Comparison of ENCODE assay signal across 16 cellular contexts in genomic region chr3:14290631-14291385, GRCh38.
DNase-seq lines count a peak whose midpoint lies in the region; ATAC-seq and TF ChIP-seq lines count a peak whose summit lies in the region.
"Had no signal": no experiment of that assay in that cellular context is flagged by ENCODE, and none has a peak within 500 bp of the region (broad histone marks: within the 10 kb centered on the region; RNA-seq: fewer than 3 reads in every experiment).

No MANE protein-coding gene starts in this region.

- H3K9me2 ChIP-seq in GM23338 (ENCODE audit: insufficient read depth): 0 out of 2 replicates have a peak, but pooled peaks cover 3% of the 10 kb centered on the region

- H3K9me3 Mint-ChIP-seq in GM23338: no peaks in the 10 kb centered on the region; the same call in 2 of the 3 replicates
- peaks cover 8% of the 10 kb centered on the region for H3K9me3 Mint-ChIP-seq in glutamatergic neuron (ENCODE audit: unreplicated experiment)
- H3K9me3 Mint-ChIP-seq: activated naive CD4-positive, alpha-beta T cell treated with anti-CD3 and anti-CD28 coated beads, Interleukin-2, amount 50 U/mL, for 24 hours had no signal

- H3F3A ChIP-seq in GM23338 (replicated peaks; ENCODE audit: low read depth): no peaks in the 10 kb centered on the region; the same call in 1 of the 2 replicates

- no peaks in the 10 kb centered on the region for H3K27me3 ChIP-seq in GM23338 (ENCODE audit: insufficient read depth)
- H3K27me3 ChIP-seq: SJSA1 had no signal

- H3K36me3 Mint-ChIP-seq in GM23338 (ENCODE audit: low read depth): no peaks in the 10 kb centered on the region
- peaks cover 10% of the 10 kb centered on the region for H3K36me3 Mint-ChIP-seq in glutamatergic neuron (ENCODE audit: unreplicated experiment)
- H3K36me3 Mint-ChIP-seq: activated naive CD4-positive, alpha-beta T cell treated with anti-CD3 and anti-CD28 coated beads, Interleukin-2, amount 50 U/mL, for 24 hours had no signal

- H4K20me1 ChIP-seq in GM23338 (replicated peaks; ENCODE audit: insufficient read depth): no peaks in the 10 kb centered on the region
- H4K20me1 ChIP-seq: BLaER1 treated with 17β-estradiol and CSF1 and Interleukin-3, amounts not matched to agents 10 nM and 100 nM had no signal

- intact Hi-C loops in posterior vena cava (cut with DNase I): no loop called here

- H2AFZ ChIP-seq in GM23338: peak overlapping the region; percentile 52

- no peaks in the 10 kb centered on the region for H3K36me3 ChIP-seq in GM23338 (ENCODE audit: insufficient read depth)
- H3K36me3 ChIP-seq: BLaER1 treated with 17β-estradiol and CSF1 and Interleukin-3, amounts not matched to agents 10 nM and 100 nM; SJSA1; WERI-Rb-1 had no signal

- peaks cover 42% of the 10 kb centered on the region for H3K4me1 Mint-ChIP-seq in GM23338
- peaks cover 37% of the 10 kb centered on the region for H3K4me1 Mint-ChIP-seq in glutamatergic neuron (ENCODE audit: low read depth, unreplicated experiment)
- H3K4me1 Mint-ChIP-seq: activated naive CD4-positive, alpha-beta T cell treated with anti-CD3 and anti-CD28 coated beads, Interleukin-2, amount 50 U/mL, for 24 hours had no signal

- peak overlapping the region; percentile 29; the same call in 1 of the 2 replicates for H3K4me2 ChIP-seq in GM23338
- H3K4me2 ChIP-seq: BLaER1 treated with 17β-estradiol and CSF1 and Interleukin-3, amounts not matched to agents 10 nM and 100 nM had no signal

- H3K4me3 ChIP-seq in GM23338: no peak overlapping the region
- H3K4me3 ChIP-seq: BLaER1 treated with 17β-estradiol and CSF1 and Interleukin-3, amounts not matched to agents 10 nM and 100 nM; SJSA1 had no signal

- H3K27ac Mint-ChIP-seq in GM23338 (no peak overlapping the region), glutamatergic neuron (ENCODE audit: unreplicated experiment) (peak overlapping the region; percentile 72)
- H3K27ac Mint-ChIP-seq: activated naive CD4-positive, alpha-beta T cell treated with anti-CD3 and anti-CD28 coated beads, Interleukin-2, amount 50 U/mL, for 24 hours had no signal

- H3K27me3 Mint-ChIP-seq in GM23338 (ENCODE audit: insufficient read depth, low read depth, poor library complexity) (peaks cover 7% of the 10 kb centered on the region), glutamatergic neuron (ENCODE audit: unreplicated experiment) (peaks cover 12% of the 10 kb centered on the region)

- DNase-seq in GM23338 (ENCODE audit: low spot score) (peak; percentile 34), NCI-H69 (lab: John Stamatoyannopoulos, UW) (peak; percentile 25), glutamatergic neuron (no peak), renal cortical epithelial cell (ENCODE audit: low read depth) (peak; percentile 97), NCI-H510A treated with DMSO at 0.1 percent for 48 hours (lab: John Stamatoyannopoulos, UW) (no peak), posterior vena cava (ENCODE audit: low spot score) (no peak), COR-L47 (lab: John Stamatoyannopoulos, UW) (no peak)
- no peak for DNase-seq in stimulated activated naive CD8-positive, alpha-beta T cell treated with anti-CD3 and anti-CD28 coated beads, Interleukin-15, Interleukin-2, amounts not matched to agents 100 U/mL and 50 U/mL, for 24 hours
- DNase-seq: midbrain; NCI-H1694 treated with DMSO at 0.1 percent for 48 hours; stimulated activated CD4-positive, alpha-beta T cell treated with anti-CD3 and anti-CD28 coated beads, Interleukin-4, amount 100 ng/mL, for 4 hours; stimulated activated naive CD4-positive, alpha-beta T cell; WERI-Rb-1 had no signal

- ATAC-seq in GM23338: no peak; the same call in 2 of the 3 replicates
- no peak for ATAC-seq in stimulated activated naive CD8-positive, alpha-beta T cell treated with anti-CD3 and anti-CD28 coated beads, Interleukin-15, Interleukin-2, amounts not matched to agents 100 U/mL and 50 U/mL, for 24 hours

- TF ChIP-seq CTCF in GM23338 (conservative IDR thresholded peaks at IDR 0.05; ENCODE audit: low read depth in 2 of 2) (no peak), glutamatergic neuron (IDR thresholded peaks at IDR 0.05; ENCODE audit: partially characterized antibody, unreplicated experiment) (no peak)

- H3K27ac ChIP-seq in GM23338 (ENCODE audit: low read depth): no peak overlapping the region
- H3K27ac ChIP-seq: BLaER1 treated with 17β-estradiol and CSF1 and Interleukin-3, amounts not matched to agents 10 nM and 100 nM had no signal

- peaks cover 42% of the 10 kb centered on the region for H3K4me1 ChIP-seq in GM23338 (ENCODE audit: insufficient read depth)

- no peak overlapping the region for H3K4me3 Mint-ChIP-seq in GM23338
- no peak overlapping the region for H3K4me3 Mint-ChIP-seq in glutamatergic neuron (ENCODE audit: unreplicated experiment)
- H3K4me3 Mint-ChIP-seq: activated naive CD4-positive, alpha-beta T cell treated with anti-CD3 and anti-CD28 coated beads, Interleukin-2, amount 50 U/mL, for 24 hours had no signal

- no peaks in the 10 kb centered on the region for H3K79me2 ChIP-seq in GM23338 (replicated peaks; ENCODE audit: insufficient read depth)

TF ChIP-seq in GM23338, 12 proteins besides CTCF, POLR2A, EP300 and RAD21:
- peak; percentile 59; the same call in 1 of the 2 replicates for TF ChIP-seq NANOG (IDR thresholded peaks at IDR 0.05; ENCODE audit: borderline replicate concordance)
- no peak for TF ChIP-seq EZH2phosphoT487 (IDR thresholded peaks at IDR 0.05; ENCODE audit: unreplicated experiment)
TF ChIP-seq in GM23338: peak in this region for 1.

Comparison
In these comparisons a context has a peak if more than half of its experiments do, and no peak if none do; other contexts are left out.
1. DNase-seq: peak in GM23338 (single experiment), NCI-H69 (single experiment) and renal cortical epithelial cell (single experiment); none in glutamatergic neuron (single experiment), NCI-H510A treated with DMSO at 0.1 percent for 48 hours (single experiment), posterior vena cava (single experiment), stimulated activated naive CD8-positive, alpha-beta T cell treated with anti-CD3 and anti-CD28 coated beads, Interleukin-15, Interleukin-2, amounts not matched to agents 100 U/mL and 50 U/mL, for 24 hours (single experiment) and COR-L47 (single experiment).